13 cellular contexts compared by ENCODE assay signal in the genomic region with DNA sequence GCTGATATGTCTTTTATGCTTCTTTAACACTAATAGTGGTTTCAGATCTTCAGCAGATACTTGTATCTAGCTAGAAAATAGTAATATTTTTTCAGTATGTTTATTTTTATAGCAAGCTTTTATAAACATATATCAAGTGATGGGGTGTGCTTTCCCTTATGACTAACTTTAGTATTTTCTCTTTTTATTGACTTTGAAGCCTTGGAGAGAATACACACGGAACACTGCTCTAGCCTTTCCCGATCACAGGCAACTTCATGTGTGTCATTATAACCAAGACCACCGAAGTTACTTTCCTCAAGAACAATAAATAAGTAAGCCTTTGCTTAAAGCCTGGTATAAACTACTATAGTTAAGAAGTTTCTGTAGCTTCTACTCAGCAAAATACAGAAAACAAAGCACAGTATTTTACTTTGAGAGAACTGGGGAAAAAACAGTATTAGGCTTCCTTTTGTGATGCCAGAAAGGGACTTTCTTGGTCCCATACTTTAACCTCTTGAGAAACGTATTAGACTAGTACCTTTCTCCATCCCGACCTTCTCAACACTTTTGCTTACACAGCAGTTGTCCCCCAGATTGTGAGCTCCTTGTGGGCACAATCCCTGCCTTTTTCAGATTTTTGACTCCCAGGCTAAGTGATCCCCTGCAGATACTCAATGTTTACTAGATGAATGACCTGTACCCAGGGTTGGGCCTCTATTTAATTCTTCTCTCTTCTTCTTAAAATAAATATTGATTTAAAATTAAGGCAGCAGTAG. TPM values are rescaled to one million over a fixed set of nuclear protein-coding genes. Genes with fewer than 3 reads are reported as not detected.
DNase-seq lines count a peak whose midpoint lies in the region; ATAC-seq and TF ChIP-seq lines count a peak whose summit lies in the region.
"Had no signal": no experiment of that assay in that cellular context is flagged by ENCODE, and none has a peak within 500 bp of the region (broad histone marks: within the 10 kb centered on the region; RNA-seq: fewer than 3 reads in every experiment).

No MANE protein-coding gene starts in this region.

- H3K27ac ChIP-seq in iPS-18a (ENCODE audit: low read length) (peak overlapping the region; percentile 78), tibial artery (peak overlapping the region; percentile 15 to 98), WERI-Rb-1 (no peak overlapping the region)

- peaks cover 59% of the 10 kb centered on the region for H3K4me1 ChIP-seq in iPS-18a (ENCODE audit: control insufficient read depth, low read depth, low read length)
- peaks cover 0 to 66% (median 39%) of the 10 kb centered on the region in 4 donors for H3K4me1 ChIP-seq in tibial artery

- H3K9ac ChIP-seq in iPS-18a (ENCODE audit: low read length), result peak overlapping the region; percentile 35

- peaks cover 62% of the 10 kb centered on the region for H3K4me1 Mint-ChIP-seq in activated T-cell treated with anti-CD3 and anti-CD28 coated beads, Interleukin-2, amount 50 U/mL, for 4 hours (ENCODE audit: low read depth)

- no peak for ATAC-seq in activated T-cell treated with anti-CD3 and anti-CD28 coated beads, Interleukin-2, amount 50 U/mL, for 4 hours

- peak overlapping the region; percentile 33 for H3K4me3 Mint-ChIP-seq in activated T-cell treated with anti-CD3 and anti-CD28 coated beads, Interleukin-2, amount 50 U/mL, for 4 hours

- TF ChIP-seq CTCF in WI38 (IDR thresholded peaks at IDR 0.05; ENCODE audit: low read depth, low read length), result no peak
- no peak for TF ChIP-seq CTCF in tibial artery (IDR thresholded peaks at IDR 0.05)
- TF ChIP-seq CTCF in WERI-Rb-1 (IDR thresholded peaks at IDR 0.05; ENCODE audit: low read depth, low read length), result no peak

- H3K36me3 ChIP-seq in iPS-18a (ENCODE audit: control insufficient read depth, low read depth, low read length) (no peaks in the 10 kb centered on the region), tibial artery (no peaks in the 10 kb centered on the region), WERI-Rb-1 (peaks cover 6% of the 10 kb centered on the region)

- H3K4me3 ChIP-seq in WI38 (ENCODE audit: low read depth, low read length) (peak overlapping the region; percentile 18; the same call in 1 of the 2 replicates), iPS-18a (ENCODE audit: low read length) (peak overlapping the region; percentile 17), tibial artery (no peak overlapping the region), WERI-Rb-1 (ENCODE audit: low read depth, low read length) (no peak overlapping the region)

- DNase-seq in activated T-cell treated with anti-CD3 and anti-CD28 coated beads, Interleukin-2, amount 50 U/mL, for 4 hours, result no peak
- DNase-seq in activated T-cell treated with anti-CD3 and anti-CD28 coated beads, Interleukin-2, amount 50 U/mL, for 48 hours, result no peak
- DNase-seq in tibial artery (no peak), glomerular visceral epithelial cell (ENCODE audit: extremely low spot score) (no peak), WERI-Rb-1 (no peak), DMS114 treated with DMSO at 0.1 percent for 48 hours (lab: John Stamatoyannopoulos, UW; ENCODE audit: unreplicated experiment) (no peak)
- DNase-seq: ACHN; activated naive CD4-positive, alpha-beta T cell; hippocampal formation; NCI-H2171 treated with DMSO at 0.1 percent for 48 hours; small intestine had no signal

- no peaks in the 10 kb centered on the region for H3K9me3 Mint-ChIP-seq in activated T-cell treated with anti-CD3 and anti-CD28 coated beads, Interleukin-2, amount 50 U/mL, for 4 hours

- H3K27me3 ChIP-seq in iPS-18a (ENCODE audit: control insufficient read depth, insufficient read depth, low read length), result no peaks in the 10 kb centered on the region
- H3K27me3 ChIP-seq in tibial artery, result no peaks in the 10 kb centered on the region
- no peaks in the 10 kb centered on the region for H3K27me3 ChIP-seq in WERI-Rb-1 (ENCODE audit: insufficient read depth, low read depth, severe bottlenecking)

- intact Hi-C loops in tibial artery (cut with DNase I; ENCODE audit: low total_unique reads), result no loop called here

- no peaks in the 10 kb centered on the region for H3K9me3 ChIP-seq in iPS-18a (ENCODE audit: control insufficient read depth, low read depth, low read length)
- H3K9me3 ChIP-seq in tibial artery, result no peaks in the 10 kb centered on the region
- H3K9me3 ChIP-seq in WERI-Rb-1 (ENCODE audit: severe bottlenecking), result peaks cover 6% of the 10 kb centered on the region

- peaks cover 14% of the 10 kb centered on the region for H3K36me3 Mint-ChIP-seq in activated T-cell treated with anti-CD3 and anti-CD28 coated beads, Interleukin-2, amount 50 U/mL, for 4 hours (ENCODE audit: insufficient read depth)

- no peaks in the 10 kb centered on the region for H3K27me3 Mint-ChIP-seq in activated T-cell treated with anti-CD3 and anti-CD28 coated beads, Interleukin-2, amount 50 U/mL, for 4 hours (ENCODE audit: low read depth)

RNA-seq across cellular contexts. Expression of a gene that starts 3.3 kb away (rescaled TPM):
- total RNA-seq in activated T-cell treated with anti-CD3 and anti-CD28 coated beads, Interleukin-2, amount 50 U/mL, for 4 hours, result 10 to 100 TPM; 52.3 to 61.3 (median 57.0) TPM

RNA-seq across cellular contexts. Expression of a gene that starts 12.6 kb away (rescaled TPM):
- not detected for total RNA-seq in activated T-cell treated with anti-CD3 and anti-CD28 coated beads, Interleukin-2, amount 50 U/mL, for 4 hours

Comparison
In these comparisons a context has a peak if more than half of its experiments do, and no peak if none do; other contexts are left out.
1. H3K4me3 ChIP-seq: peak in WI38 (single experiment) and iPS-18a (single experiment); none in tibial artery (0 of 2) and WERI-Rb-1 (single experiment).